Comparison of ENCODE assay signal across 11 cellular contexts in the genomic region with DNA sequence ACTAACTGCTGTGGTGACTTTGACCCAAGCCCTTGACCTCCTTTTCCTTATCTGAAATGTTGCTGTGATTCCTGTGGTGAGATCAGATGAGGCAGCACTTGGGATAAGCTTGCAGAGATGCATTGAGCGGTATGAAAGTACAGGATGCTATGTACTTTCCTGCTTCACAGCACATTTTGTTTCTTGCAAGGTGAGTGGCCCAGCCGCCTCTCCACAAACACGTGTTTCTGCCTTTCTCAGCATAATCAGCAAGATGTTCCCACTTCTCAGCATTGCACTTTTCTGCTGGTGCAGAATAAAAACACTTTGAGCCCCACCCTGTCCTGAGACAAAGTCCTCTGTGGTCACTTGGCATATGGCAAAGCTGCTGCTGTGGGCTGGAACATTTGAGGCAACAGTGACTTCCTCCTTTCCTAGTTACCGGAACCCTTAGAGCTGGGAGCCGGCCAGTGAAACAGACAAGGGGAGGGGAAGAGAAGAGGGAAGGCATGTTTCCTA. TPM values are rescaled to one million over a fixed set of nuclear protein-coding genes. Genes with fewer than 3 reads are reported as not detected.
DNase-seq lines count a peak whose midpoint lies in the region; ATAC-seq and TF ChIP-seq lines count a peak whose summit lies in the region.
"Had no signal": no experiment of that assay in that cellular context is flagged by ENCODE, and none has a peak within 500 bp of the region (broad histone marks: within the 10 kb centered on the region; RNA-seq: fewer than 3 reads in every experiment).

No MANE protein-coding gene starts in this region.

- peaks cover 0 to 5% (median 0%) of the 10 kb centered on the region in 5 donors for H3K27me3 Mint-ChIP-seq in naive thymus-derived CD4-positive, alpha-beta T cell

- TF ChIP-seq POLR2A in esophagus muscularis mucosa (IDR thresholded peaks at IDR 0.05; ENCODE audit: low read depth), result no peak

- peaks cover 0 to 36% (median 9%) of the 10 kb centered on the region in 4 donors for H3K36me3 ChIP-seq in esophagus muscularis mucosa
- H3K36me3 ChIP-seq in naive thymus-derived CD4-positive, alpha-beta T cell (ENCODE audit: control insufficient read depth in 2 of 3, insufficient read depth in 3 of 3, low read length in 3 of 3), result peaks cover 0 to 5% (median 0%) of the 10 kb centered on the region in 3 experiments

- peaks cover 19 to 42% (median 33%) of the 10 kb centered on the region in 7 donors for H3K4me1 Mint-ChIP-seq in naive thymus-derived CD4-positive, alpha-beta T cell

- CTCF ChIA-PET in naive thymus-derived CD4-positive, alpha-beta T cell (lab: Charles Lee), result no interaction called here

- peak overlapping the region in 1 of 10 donors; percentile 58 for H3K4me3 Mint-ChIP-seq in naive thymus-derived CD4-positive, alpha-beta T cell

- no peak for TF ChIP-seq CTCF in esophagus muscularis mucosa (IDR thresholded peaks at IDR 0.05)

- ATAC-seq in naive thymus-derived CD4-positive, alpha-beta T cell, result peak; percentile 59
- ATAC-seq in GM18870 (IDR thresholded peaks at IDR 0.05; ENCODE audit: unreplicated experiment) (no peak), HG03521 (IDR thresholded peaks at IDR 0.05; ENCODE audit: unreplicated experiment) (no peak)

- H3K9me3 ChIP-seq in esophagus muscularis mucosa, result no peaks in the 10 kb centered on the region
- H3K9me3 ChIP-seq in naive thymus-derived CD4-positive, alpha-beta T cell (ENCODE audit: control insufficient read depth in 2 of 3, low read length in 3 of 3), result no peaks in the 10 kb centered on the region
- H3K9me3 ChIP-seq: Caco-2 had no signal

- no peaks in the 10 kb centered on the region for H3K27me3 ChIP-seq in esophagus muscularis mucosa
- H3K27me3 ChIP-seq in naive thymus-derived CD4-positive, alpha-beta T cell (ENCODE audit: control insufficient read depth in 2 of 2, insufficient read depth in 2 of 2, low read length in 2 of 2), result no peaks in the 10 kb centered on the region

- no peak overlapping the region for H3K4me3 ChIP-seq in esophagus muscularis mucosa
- no peak overlapping the region for H3K4me3 ChIP-seq in naive thymus-derived CD4-positive, alpha-beta T cell (ENCODE audit: low read length)

- peak overlapping the region in 4 of 9 donors; percentile 6 to 64 (median 26) for H3K27ac Mint-ChIP-seq in naive thymus-derived CD4-positive, alpha-beta T cell

- H3K27ac ChIP-seq in esophagus muscularis mucosa (replicated peaks in 1 of 4), result peak overlapping the region; percentile 39 to 72 (median 52)
- no peak overlapping the region for H3K27ac ChIP-seq in naive thymus-derived CD4-positive, alpha-beta T cell (ENCODE audit: low read depth, low read length)

- TF ChIP-seq EP300 in esophagus muscularis mucosa (IDR thresholded peaks at IDR 0.05), result no peak

- peaks cover 35 to 52% (median 37%) of the 10 kb centered on the region in 4 donors for H3K4me1 ChIP-seq in esophagus muscularis mucosa
- H3K4me1 ChIP-seq in naive thymus-derived CD4-positive, alpha-beta T cell (ENCODE audit: control insufficient read depth in 2 of 2, insufficient read depth in 2 of 2, low read length in 2 of 2), result peaks cover 6 to 14% of the 10 kb centered on the region in 2 donors

- H3K9me3 Mint-ChIP-seq in naive thymus-derived CD4-positive, alpha-beta T cell, result no peaks in the 10 kb centered on the region

- POLR2A ChIA-PET in naive thymus-derived CD4-positive, alpha-beta T cell (lab: Charles Lee), result no interaction called here

- H3K36me3 Mint-ChIP-seq in naive thymus-derived CD4-positive, alpha-beta T cell, result peaks cover 5 to 18% (median 13%) of the 10 kb centered on the region in 5 donors

- DNase-seq in Ammon's horn (ENCODE audit: low spot score) (peak; percentile 80), OCI-M1 (lab: John Stamatoyannopoulos, UW) (peak; percentile 91), esophagus muscularis mucosa (ENCODE audit: extremely low spot score) (no peak), NCI-H526 (lab: John Stamatoyannopoulos, UW) (no peak), GM19238 (ENCODE audit: insufficient read length, low spot score) (no peak)
- DNase-seq in naive thymus-derived CD4-positive, alpha-beta T cell, result peak in 1 of 9 donors; percentile 27
- DNase-seq: Caco-2; central memory CD4-positive, alpha-beta T cell; IMR-90 had no signal

- intact Hi-C loops in esophagus muscularis mucosa (cut with DNase I), result loop anchor here (10.0 kb wide), 2 partner anchors 492 to 642 kb away; a partner anchor contains a TSS
- intact Hi-C loops in naive thymus-derived CD4-positive, alpha-beta T cell (cut with micrococcal nuclease), result loop anchor here in 1 of 2 donors (10.0 kb wide), 1 partner anchor 1278 kb away; a partner anchor contains a TSS

- 66% methylated on average over 5 of the region's 5 CpGs for WGBS in esophagus muscularis mucosa

RNA-seq across cellular contexts. Expression of a gene that starts 4.9 kb away (rescaled TPM):
- total RNA-seq in esophagus muscularis mucosa, result 10 to 100 TPM; 28.1 to 41.9 (median 34.0) TPM
- total RNA-seq in naive thymus-derived CD4-positive, alpha-beta T cell, result 10 to 100 TPM in 3 of 5 experiments, 1 to 10 TPM in 2; 7.1 to 14.5 (median 12.9) TPM
- polyA plus RNA-seq in naive thymus-derived CD4-positive, alpha-beta T cell, result 1 to 10 TPM; 3.2 to 4.1 TPM

Comparison
In these comparisons a context has a peak if more than half of its experiments do, and no peak if none do; other contexts are left out.
1. DNase-seq: peak in Ammon's horn (single experiment) and OCI-M1 (single experiment); none in esophagus muscularis mucosa (single experiment), NCI-H526 (0 of 2) and GM19238 (single experiment).